ENCODE assay signal across 8 cellular contexts in the genomic region with DNA sequence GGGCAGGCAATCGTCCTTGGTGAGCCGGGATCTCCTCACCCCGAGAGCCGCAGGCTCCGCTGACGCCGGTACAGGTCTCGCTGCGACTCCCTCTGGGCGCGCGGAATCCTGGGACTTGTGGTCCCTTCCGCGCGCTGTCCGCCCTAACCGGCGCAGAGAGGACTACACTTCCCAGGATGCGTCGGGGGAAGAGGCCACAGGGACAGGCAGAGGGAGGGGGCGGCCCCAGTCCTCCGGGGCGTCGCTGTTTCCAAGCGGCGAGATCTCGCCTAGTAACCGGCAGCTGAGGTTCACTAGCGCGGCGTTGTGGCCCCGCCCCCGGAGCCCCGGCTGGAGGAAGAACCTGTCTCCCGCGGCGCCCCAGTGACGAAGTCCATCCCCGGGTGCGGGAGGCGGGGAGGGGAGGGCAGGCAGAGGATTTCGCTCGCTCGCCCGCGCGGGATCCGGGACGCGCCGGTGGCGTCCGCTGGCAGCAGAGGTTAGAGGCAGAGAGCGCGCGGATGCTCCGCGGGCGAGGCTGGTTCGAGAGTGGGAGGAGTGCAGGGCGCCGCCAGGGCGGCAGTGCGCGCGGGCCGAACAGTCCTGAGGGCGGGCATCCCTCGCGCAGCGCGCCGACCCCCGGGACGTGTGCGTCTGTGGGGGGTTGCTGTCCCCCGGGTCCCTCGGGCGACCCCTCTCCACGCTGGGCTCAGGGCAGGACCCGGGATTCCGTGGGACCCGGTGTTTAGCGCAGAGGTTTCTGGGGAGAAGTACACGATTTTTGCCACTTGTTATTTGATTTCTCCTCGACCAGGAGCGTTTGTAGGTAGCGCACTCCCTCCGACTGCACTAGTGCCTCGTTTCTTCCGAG. TPM values are rescaled to one million over a fixed set of nuclear protein-coding genes. Genes with fewer than 3 reads are reported as not detected.
DNase-seq lines count a peak whose midpoint lies in the region; ATAC-seq, FAIRE-seq and TF ChIP-seq lines count a peak whose summit lies in the region.

EML6 (plus strand) TSS at position 363 of the 850 bp plus-strand sequence. CDS start 1,400 bp downstream, outside the sequence.

- TF ChIP-seq POLR2A in GM12892 (IDR thresholded peaks at IDR 0.05; ENCODE audit: low read depth, low read length): no peak
- TF ChIP-seq POLR2A in prostate gland (IDR thresholded peaks at IDR 0.05): peak; percentile 44

- H3K27me3 Mint-ChIP-seq in T-helper 1 cell treated with Interleukin-12 subunit alpha and Interleukin-12 subunit beta and Interleukin-4 antibody, amounts not matched to agents 30 μg/mL and 1 μg/mL, for 36 hours (ENCODE audit: low read depth): peaks cover 77% of the 10 kb centered on the region

- peak within 1 kb of the TSS; percentile 58 for H3K27ac Mint-ChIP-seq in T-helper 1 cell treated with Interleukin-12 subunit alpha and Interleukin-12 subunit beta and Interleukin-4 antibody, amounts not matched to agents 30 μg/mL and 1 μg/mL, for 36 hours

- H3K4me3 Mint-ChIP-seq in T-helper 1 cell treated with Interleukin-12 subunit alpha and Interleukin-12 subunit beta and Interleukin-4 antibody, amounts not matched to agents 30 μg/mL and 1 μg/mL, for 36 hours: peak within 1 kb of the TSS; percentile 91

- H3K4me1 ChIP-seq in prostate gland (replicated peaks): no peaks in the 10 kb centered on the region

- H3K4me1 Mint-ChIP-seq in T-helper 1 cell treated with Interleukin-12 subunit alpha and Interleukin-12 subunit beta and Interleukin-4 antibody, amounts not matched to agents 30 μg/mL and 1 μg/mL, for 36 hours (ENCODE audit: low read depth): peaks cover 17% of the 10 kb centered on the region

- FAIRE-seq in GM12892 (lab: Jason Lieb, UNC) (peak; percentile 98), urothelium cell line (lab: Jason Lieb, UNC) (peak; percentile 96)

- WGBS in prostate gland: under 1% methylated on average over 86 of the region's 91 CpGs

- peak in 3 of 4 experiments; percentile 19 to 35 (median 21) for TF ChIP-seq CTCF in prostate gland (IDR thresholded peaks at IDR 0.05)

- no peaks in the 10 kb centered on the region for H3K27me3 ChIP-seq in prostate gland (replicated peaks; ENCODE audit: insufficient read depth)

- H3K9me3 ChIP-seq in prostate gland: no peaks in the 10 kb centered on the region

- H3K4me3 ChIP-seq in prostate gland: peak within 1 kb of the TSS; percentile 49 to 53

- peak; percentile 98 for ATAC-seq in HG02884 (IDR thresholded peaks at IDR 0.05; ENCODE audit: unreplicated experiment)
- peak; percentile 99 for ATAC-seq in left ventricle myocardium superior

- DNase-seq in GM12892 (ENCODE audit: insufficient read length) (peak; percentile 97), NCI-H146 treated with DMSO at 0.1 percent for 48 hours (lab: John Stamatoyannopoulos, UW; ENCODE audit: unreplicated experiment) (peak; percentile 97), left ventricle myocardium superior (peak; percentile 98), prostate gland (ENCODE audit: low spot score) (peak; percentile 97), urothelium cell line (ENCODE audit: low spot score) (peak; percentile 100)

- H3K9me3 Mint-ChIP-seq in T-helper 1 cell treated with Interleukin-12 subunit alpha and Interleukin-12 subunit beta and Interleukin-4 antibody, amounts not matched to agents 30 μg/mL and 1 μg/mL, for 36 hours: no peaks in the 10 kb centered on the region

- H3K36me3 ChIP-seq in prostate gland: no peaks in the 10 kb centered on the region

- intact Hi-C loops in left ventricle myocardium superior (cut with micrococcal nuclease): no loop called here
- intact Hi-C loops in prostate gland (cut with DNase I): loop anchor here (10.0 kb wide), 2 partner anchors 111 to 451 kb away; no protein-coding TSS in a partner anchor

- no peaks in the 10 kb centered on the region for H3K36me3 Mint-ChIP-seq in T-helper 1 cell treated with Interleukin-12 subunit alpha and Interleukin-12 subunit beta and Interleukin-4 antibody, amounts not matched to agents 30 μg/mL and 1 μg/mL, for 36 hours (ENCODE audit: low read depth)

- H3K27ac ChIP-seq in angular gyrus (ENCODE audit: low read depth, low read length): peak within 1 kb of the TSS; percentile 78
- peak within 1 kb of the TSS; percentile 55 to 60 for H3K27ac ChIP-seq in prostate gland

RNA-seq across cellular contexts. Expression of gene EML6, which starts in this region (rescaled TPM):
- polyA plus RNA-seq in GM12892 (2012; ENCODE audit: missing spikeins): 0.34 TPM
- total RNA-seq in left ventricle myocardium superior (0.59 TPM), prostate gland (10 to 100 TPM in 1 of 2 donors, under 1 TPM in 1; 0.46 to 10.7 TPM)

Comparison
In these comparisons a context has a peak if more than half of its experiments do, and no peak if none do; other contexts are left out.
1. Peak in every context shown above with its lines: DNase-seq, ATAC-seq, H3K4me3 ChIP-seq and H3K27ac ChIP-seq.
2. Peak in DNase-seq and ATAC-seq in left ventricle myocardium superior; RNA of the gene not detected or under 1 TPM.